In the genomic region with DNA sequence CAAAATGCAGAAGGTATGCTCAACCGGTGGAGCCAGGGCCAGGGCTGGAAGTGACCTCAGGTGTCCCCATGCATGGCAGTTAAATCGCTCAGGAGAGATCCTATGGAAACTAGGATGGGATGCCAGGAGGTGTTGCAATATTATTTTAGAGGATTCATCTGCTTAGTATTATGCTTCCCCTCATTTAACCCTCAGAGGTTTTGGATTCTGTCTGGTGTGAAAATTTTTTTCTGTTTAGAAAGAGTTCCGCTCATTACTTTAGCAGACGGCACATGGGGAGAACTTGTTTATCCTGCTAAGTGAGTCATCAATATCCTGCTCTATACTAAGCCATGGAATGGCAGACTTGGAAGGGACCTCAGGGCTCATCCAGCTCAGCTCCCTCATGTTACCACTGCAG, we compare ENCODE assay signal across 12 cellular contexts. TPM values are rescaled to one million over a fixed set of nuclear protein-coding genes. Genes with fewer than 3 reads are reported as not detected.
A peak's percentile ranks its signal among the peaks of the same experiment; 100 is the strongest.
DNase-seq lines count a peak whose midpoint lies in the region; TF ChIP-seq lines count a peak whose summit lies in the region.
"Had no signal": no experiment of that assay in that cellular context is flagged by ENCODE, and none has a peak within 500 bp of the region (broad histone marks: within the 10 kb centered on the region; RNA-seq: fewer than 3 reads in every experiment).

No MANE protein-coding gene starts in this region.

- intact Hi-C loops in CD14-positive monocyte (cut with micrococcal nuclease), result no loop called here

- no peak overlapping the region for H2AFZ ChIP-seq in fibroblast of lung (ENCODE audit: low read length)

- H3K36me3 ChIP-seq in fibroblast of lung (ENCODE audit: control insufficient read depth, insufficient read depth, low read length), result no peaks in the 10 kb centered on the region
- H3K36me3 ChIP-seq: colonic mucosa, WERI-Rb-1 had no signal

- H3K9ac ChIP-seq in fibroblast of lung (ENCODE audit: insufficient read depth, low read length), result no peak overlapping the region

- H3K27ac ChIP-seq in fibroblast of lung (ENCODE audit: insufficient read depth, low read length) (peak overlapping the region; percentile 63), coronary artery (no peak overlapping the region)
- H3K27ac ChIP-seq: colonic mucosa, WERI-Rb-1 had no signal

- TF ChIP-seq CTCF in fibroblast of lung (conservative IDR thresholded peaks at IDR 0.05 in 1 of 2, IDR thresholded peaks at IDR 0.05 in 1 of 2; ENCODE audit: low read depth in 1 of 2, low read length in 2 of 2) (no peak), CD14-positive monocyte (IDR thresholded peaks at IDR 0.05) (no peak), coronary artery (IDR thresholded peaks at IDR 0.05) (no peak)

- no peak overlapping the region for H3K27ac Mint-ChIP-seq in CD14-positive monocyte

- no peaks in the 10 kb centered on the region for H3K79me2 ChIP-seq in fibroblast of lung (ENCODE audit: control insufficient read depth, insufficient read depth, low read length)

- peak overlapping the region; percentile 45 for H3K4me2 ChIP-seq in fibroblast of lung (ENCODE audit: extremely low read depth, insufficient read depth, low read length)

- no peak overlapping the region for H3K4me3 ChIP-seq in fibroblast of lung (replicated peaks in 1 of 4; ENCODE audit: control extremely low read depth in 1 of 4, insufficient read depth in 1 of 4, low read depth in 3 of 4, low read length in 4 of 4)
- H3K4me3 ChIP-seq in coronary artery, result no peak overlapping the region
- H3K4me3 ChIP-seq: colonic mucosa had no signal

- H3K4me1 ChIP-seq in fibroblast of lung (ENCODE audit: control insufficient read depth, extremely low read depth, insufficient read depth, low read length), result peaks cover 10% of the 10 kb centered on the region
- H3K4me1 ChIP-seq: Caco-2, colonic mucosa had no signal

- DNase-seq in Daoy (ENCODE audit: low read depth) (peak; percentile 51), RPMI7951 (ENCODE audit: low read depth) (peak; percentile 98), fibroblast of lung (ENCODE audit: low read depth in 2 of 2) (peak; percentile 88 to 97), renal cortical epithelial cell (ENCODE audit: low read depth) (peak; percentile 66), CD14-positive monocyte (ENCODE audit: low spot score) (no peak), coronary artery (ENCODE audit: low spot score) (no peak), SIG-M5 treated with dmso at 0.1 percent for 504 hours (lab: John Stamatoyannopoulos, UW; ENCODE audit: unreplicated experiment) (no peak)
- no peak for DNase-seq in stimulated activated CD4-positive, alpha-beta T cell treated with anti-CD3 and anti-CD28 coated beads, Interleukin-15, amount 100 ng/mL, for 24 hours
- DNase-seq: Caco-2; colonic mucosa; stimulated activated naive CD8-positive, alpha-beta T cell treated with anti-CD3 and anti-CD28 coated beads, Interleukin-15, Interleukin-2, amounts not matched to agents 100 U/mL and 50 U/mL, for 24 hours; WERI-Rb-1 had no signal

- H3K9me3 ChIP-seq in fibroblast of lung (ENCODE audit: control insufficient read depth, insufficient read depth, low read depth, low read length), result no peaks in the 10 kb centered on the region
- H3K9me3 ChIP-seq: Caco-2, colonic mucosa had no signal

- no peaks in the 10 kb centered on the region for H3K36me3 Mint-ChIP-seq in CD14-positive monocyte

- H3K27me3 ChIP-seq in fibroblast of lung (ENCODE audit: control insufficient read depth, insufficient read depth, low read length), result no peaks in the 10 kb centered on the region
- H3K27me3 ChIP-seq: colonic mucosa had no signal

- no peaks in the 10 kb centered on the region for H3K4me1 Mint-ChIP-seq in CD14-positive monocyte

- H4K20me1 ChIP-seq in fibroblast of lung (ENCODE audit: control insufficient read depth, extremely low read depth, insufficient read depth, low read length), result no peaks in the 10 kb centered on the region

- peaks cover 0 to 3% (median 1%) of the 10 kb centered on the region in 7 donors for H3K9me3 Mint-ChIP-seq in CD14-positive monocyte

- peaks cover under 1 to 6% (median 6%) of the 10 kb centered on the region in 3 donors for H3K27me3 Mint-ChIP-seq in CD14-positive monocyte (ENCODE audit: low read depth in 3 of 3)

- H3K4me3 Mint-ChIP-seq in CD14-positive monocyte, result no peak overlapping the region

RNA-seq across cellular contexts. Expression of gene TRIB2, which starts 42.5 kb away (rescaled TPM):
- total RNA-seq in Daoy (2014; rRNA removed; shearing (Covaris generic)), result 17.4 and 19.0 TPM in 2 replicates
- 132 and 150 TPM in 2 replicates for total RNA-seq in RPMI7951 (2014; rRNA removed; shearing (Covaris generic))
- total RNA-seq in fibroblast of lung (31.0 and 38.5 TPM in 2 replicates), renal cortical epithelial cell (6.8 and 9.9 TPM in 2 replicates)
- polyA plus RNA-seq in fibroblast of lung (23.4 and 26.1 TPM in 2 replicates), CD14-positive monocyte (under 1 TPM; 0.29 to 0.51 TPM)
- 21.0 and 29.7 TPM in 2 replicates for polyA plus RNA-seq in fibroblast of lung (2012)
- 22.2 and 35.6 TPM in 2 replicates for polyA minus RNA-seq in fibroblast of lung (ENCODE audit: low replicate concordance)

Comparison
In these comparisons a context has a peak if more than half of its experiments do, and no peak if none do; other contexts are left out.
1. DNase-seq: peak in Daoy (single experiment), RPMI7951 (single experiment), fibroblast of lung (2 of 2) and renal cortical epithelial cell (single experiment); none in stimulated activated CD4-positive, alpha-beta T cell treated with anti-CD3 and anti-CD28 coated beads, Interleukin-15, amount 100 ng/mL, for 24 hours (single experiment), CD14-positive monocyte (single experiment), coronary artery (single experiment) and SIG-M5 treated with dmso at 0.1 percent for 504 hours (single experiment).